Comparison of ENCODE assay signal across 15 cellular contexts in genomic region chr9:131613346-131613745, GRCh38.
"Had no signal": no experiment of that assay in that cellular context is flagged by ENCODE, and none has a peak within 500 bp of the region (broad histone marks: within the 10 kb centered on the region; RNA-seq: fewer than 3 reads in every experiment).

No MANE protein-coding gene starts in this region.

- H3K9me3 Mint-ChIP-seq: activated CD4-positive, alpha-beta T cell treated with anti-CD3 and anti-CD28 coated beads, Interleukin-2, amount 10 ng/mL, durations not matched to agents 7 days and 5 days; naive thymus-derived CD8-positive, alpha-beta T cell had no signal

- H3K27ac ChIP-seq: esophagus muscularis mucosa, SJCRH30, transverse colon had no signal

- H3K4me3 Mint-ChIP-seq: activated CD4-positive, alpha-beta T cell treated with anti-CD3 and anti-CD28 coated beads, Interleukin-2, amount 10 ng/mL, durations not matched to agents 7 days and 5 days; naive thymus-derived CD8-positive, alpha-beta T cell had no signal

- DNase-seq: activated CD4-positive, alpha-beta T cell treated with anti-CD3 and anti-CD28 coated beads, Interleukin-2, amount 10 ng/mL, durations not matched to agents 7 days and 5 days; activated naive CD4-positive, alpha-beta T cell treated with anti-CD3 and anti-CD28 coated beads, Interleukin-2, amount 50 U/mL, for 16 hours; left colon; mucosa of descending colon; naive thymus-derived CD8-positive, alpha-beta T cell; SJCRH30; stimulated activated naive CD4-positive, alpha-beta T cell; substantia nigra; SW 1271; T1000; transverse colon had no signal

- H3K27me3 Mint-ChIP-seq: activated CD4-positive, alpha-beta T cell treated with anti-CD3 and anti-CD28 coated beads, Interleukin-2, amount 10 ng/mL, durations not matched to agents 7 days and 5 days; naive thymus-derived CD8-positive, alpha-beta T cell had no signal

- FAIRE-seq: endometrium had no signal

- ATAC-seq: left colon; mucosa of descending colon; naive thymus-derived CD8-positive, alpha-beta T cell; right cardiac atrium had no signal

- H3K9me3 ChIP-seq: esophagus muscularis mucosa, mucosa of descending colon, SJCRH30, transverse colon had no signal

- H3K4me2 ChIP-seq: smooth muscle cell had no signal

- H3K27me3 ChIP-seq: esophagus muscularis mucosa, SJCRH30, transverse colon had no signal

- H3K4me3 ChIP-seq: esophagus muscularis mucosa, mucosa of descending colon, SJCRH30, smooth muscle cell, transverse colon had no signal
